In the genomic region with DNA sequence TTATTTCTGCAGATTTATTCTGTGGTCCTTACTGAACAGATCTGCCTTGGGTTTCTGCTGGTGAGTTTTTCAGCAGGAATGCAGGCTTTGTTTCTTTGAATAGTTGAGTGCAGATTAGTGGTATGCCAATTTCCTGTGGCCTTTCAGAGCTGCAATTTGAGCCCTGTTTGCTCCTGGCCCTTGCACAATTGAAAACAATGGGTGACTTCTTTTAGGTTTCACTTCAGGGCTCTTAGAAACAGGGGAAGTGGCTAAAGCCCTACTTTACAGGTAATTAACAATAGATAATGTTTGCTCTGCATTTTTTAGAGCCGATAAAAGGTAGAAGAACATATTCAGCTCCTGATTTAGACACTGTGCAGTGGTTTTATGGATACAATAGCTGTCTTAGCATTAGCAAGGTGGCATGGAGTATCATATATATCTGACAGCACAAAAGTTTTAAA, we compare ENCODE assay signal across 8 cellular contexts. TPM values are rescaled to one million over a fixed set of nuclear protein-coding genes. Genes with fewer than 3 reads are reported as not detected.
DNase-seq lines count a peak whose midpoint lies in the region; ATAC-seq lines count a peak whose summit lies in the region.

No MANE protein-coding gene starts in this region.

- H3K9me3 Mint-ChIP-seq in activated T-helper 1 cell treated with anti-CD3 and anti-CD28 coated beads, Interleukin-12 subunit alpha, Interleukin-12 subunit beta, Interleukin-2, Interleukin-4 antibody, amounts not matched to agents 30 ng/mL and 10 ng/mL and 1 ng/mL, durations not matched to agents 14 hours and 24 hours and 36 hours = no peaks in the 10 kb centered on the region
- no peaks in the 10 kb centered on the region for H3K9me3 Mint-ChIP-seq in stimulated activated naive CD8-positive, alpha-beta T cell treated with anti-CD3 and anti-CD28 coated beads, Interleukin-15, amount 100 ng/mL, for 72 hours

- no peaks in the 10 kb centered on the region for H3K27me3 Mint-ChIP-seq in activated T-helper 1 cell treated with anti-CD3 and anti-CD28 coated beads, Interleukin-12 subunit alpha, Interleukin-12 subunit beta, Interleukin-2, Interleukin-4 antibody, amounts not matched to agents 30 ng/mL and 10 ng/mL and 1 ng/mL, durations not matched to agents 14 hours and 24 hours and 36 hours (ENCODE audit: insufficient read depth)
- no peaks in the 10 kb centered on the region for H3K27me3 Mint-ChIP-seq in stimulated activated naive CD8-positive, alpha-beta T cell treated with anti-CD3 and anti-CD28 coated beads, Interleukin-15, amount 100 ng/mL, for 72 hours

- peak overlapping the region; percentile 64 for H3K27ac Mint-ChIP-seq in activated T-helper 1 cell treated with anti-CD3 and anti-CD28 coated beads, Interleukin-12 subunit alpha, Interleukin-12 subunit beta, Interleukin-2, Interleukin-4 antibody, amounts not matched to agents 30 ng/mL and 10 ng/mL and 1 ng/mL, durations not matched to agents 14 hours and 24 hours and 36 hours
- H3K27ac Mint-ChIP-seq in stimulated activated naive CD8-positive, alpha-beta T cell treated with anti-CD3 and anti-CD28 coated beads, Interleukin-15, amount 100 ng/mL, for 72 hours = peak overlapping the region; percentile 84 to 91

- peak overlapping the region; percentile 25 for H3K4me3 Mint-ChIP-seq in activated T-helper 1 cell treated with anti-CD3 and anti-CD28 coated beads, Interleukin-12 subunit alpha, Interleukin-12 subunit beta, Interleukin-2, Interleukin-4 antibody, amounts not matched to agents 30 ng/mL and 10 ng/mL and 1 ng/mL, durations not matched to agents 14 hours and 24 hours and 36 hours
- H3K4me3 Mint-ChIP-seq in stimulated activated naive CD8-positive, alpha-beta T cell treated with anti-CD3 and anti-CD28 coated beads, Interleukin-15, amount 100 ng/mL, for 72 hours = peak overlapping the region; percentile 45 to 55

- intact Hi-C loops in activated T-helper 1 cell treated with anti-CD3 and anti-CD28 coated beads, Interleukin-12 subunit alpha, Interleukin-12 subunit beta, Interleukin-2, Interleukin-4 antibody, amounts not matched to agents 30 ng/mL and 10 ng/mL and 1 ng/mL, durations not matched to agents 14 hours and 24 hours and 36 hours (cut with micrococcal nuclease) = loop anchor here (10.0 kb wide), 4 partner anchors 754 to 1714 kb away; partner anchors contain the start of gene IL2

- peak; percentile 82 for ATAC-seq in GM18909 (IDR thresholded peaks at IDR 0.05; ENCODE audit: poor library complexity, unreplicated experiment)
- peak; percentile 80 for ATAC-seq in HG03108 (IDR thresholded peaks at IDR 0.05; ENCODE audit: unreplicated experiment)
- ATAC-seq in stimulated activated naive CD8-positive, alpha-beta T cell treated with anti-CD3 and anti-CD28 coated beads, Interleukin-15, amount 100 ng/mL, for 72 hours = peak; percentile 21

- H3K4me1 Mint-ChIP-seq in activated T-helper 1 cell treated with anti-CD3 and anti-CD28 coated beads, Interleukin-12 subunit alpha, Interleukin-12 subunit beta, Interleukin-2, Interleukin-4 antibody, amounts not matched to agents 30 ng/mL and 10 ng/mL and 1 ng/mL, durations not matched to agents 14 hours and 24 hours and 36 hours (ENCODE audit: low read depth) = peaks cover 82% of the 10 kb centered on the region
- H3K4me1 Mint-ChIP-seq in stimulated activated naive CD8-positive, alpha-beta T cell treated with anti-CD3 and anti-CD28 coated beads, Interleukin-15, amount 100 ng/mL, for 72 hours = peaks cover 91% of the 10 kb centered on the region

- DNase-seq in AG08395 (ENCODE audit: low spot score) = peak; percentile 90
- peak; percentile 96 for DNase-seq in NCI-H2107 treated with DMSO at 0.1 percent for 48 hours (lab: John Stamatoyannopoulos, UW; ENCODE audit: unreplicated experiment)
- no peak for DNase-seq in activated T-helper 1 cell treated with anti-CD3 and anti-CD28 coated beads, Interleukin-12 subunit alpha, Interleukin-12 subunit beta, Interleukin-2, Interleukin-4 antibody, amounts not matched to agents 30 ng/mL and 10 ng/mL and 1 ng/mL, durations not matched to agents 14 hours and 24 hours and 36 hours (ENCODE audit: low spot score)
- DNase-seq in iPS DF 19.7 (ENCODE audit: low read depth, low spot score) = peak; percentile 89
- no peak for DNase-seq in stimulated activated naive CD8-positive, alpha-beta T cell treated with anti-CD3 and anti-CD28 coated beads, Interleukin-15, amount 100 ng/mL, for 72 hours
- DNase-seq in activated naive CD4-positive, alpha-beta T cell (lab: John Stamatoyannopoulos, UW) = no peak

- H3K36me3 Mint-ChIP-seq in activated T-helper 1 cell treated with anti-CD3 and anti-CD28 coated beads, Interleukin-12 subunit alpha, Interleukin-12 subunit beta, Interleukin-2, Interleukin-4 antibody, amounts not matched to agents 30 ng/mL and 10 ng/mL and 1 ng/mL, durations not matched to agents 14 hours and 24 hours and 36 hours (ENCODE audit: low read depth) = peaks cover 2% of the 10 kb centered on the region

RNA-seq across cellular contexts. Expression of gene SPRY1, which starts 21.9 kb away (rescaled TPM):
- total RNA-seq in activated T-helper 1 cell treated with anti-CD3 and anti-CD28 coated beads, Interleukin-12 subunit alpha, Interleukin-12 subunit beta, Interleukin-2, Interleukin-4 antibody, amounts not matched to agents 30 ng/mL and 10 ng/mL and 1 ng/mL, durations not matched to agents 14 hours and 24 hours and 36 hours = 47.6 and 49.0 TPM in 2 replicates

Comparison
In these comparisons a context has a peak if more than half of its experiments do, and no peak if none do; other contexts are left out.
1. DNase-seq: peak in AG08395 (single experiment), NCI-H2107 treated with DMSO at 0.1 percent for 48 hours (single experiment) and iPS DF 19.7 (single experiment); none in activated T-helper 1 cell treated with anti-CD3 and anti-CD28 coated beads, Interleukin-12 subunit alpha, Interleukin-12 subunit beta, Interleukin-2, Interleukin-4 antibody, amounts not matched to agents 30 ng/mL and 10 ng/mL and 1 ng/mL, durations not matched to agents 14 hours and 24 hours and 36 hours (single experiment), stimulated activated naive CD8-positive, alpha-beta T cell treated with anti-CD3 and anti-CD28 coated beads, Interleukin-15, amount 100 ng/mL, for 72 hours (0 of 2) and activated naive CD4-positive, alpha-beta T cell (0 of 4).
2. ATAC-seq: peak in every context shown above with its lines; median percentile 82 in GM18909; 80 in HG03108; 21 in stimulated activated naive CD8-positive, alpha-beta T cell treated with anti-CD3 and anti-CD28 coated beads, Interleukin-15, amount 100 ng/mL, for 72 hours.